In the genomic region with DNA sequence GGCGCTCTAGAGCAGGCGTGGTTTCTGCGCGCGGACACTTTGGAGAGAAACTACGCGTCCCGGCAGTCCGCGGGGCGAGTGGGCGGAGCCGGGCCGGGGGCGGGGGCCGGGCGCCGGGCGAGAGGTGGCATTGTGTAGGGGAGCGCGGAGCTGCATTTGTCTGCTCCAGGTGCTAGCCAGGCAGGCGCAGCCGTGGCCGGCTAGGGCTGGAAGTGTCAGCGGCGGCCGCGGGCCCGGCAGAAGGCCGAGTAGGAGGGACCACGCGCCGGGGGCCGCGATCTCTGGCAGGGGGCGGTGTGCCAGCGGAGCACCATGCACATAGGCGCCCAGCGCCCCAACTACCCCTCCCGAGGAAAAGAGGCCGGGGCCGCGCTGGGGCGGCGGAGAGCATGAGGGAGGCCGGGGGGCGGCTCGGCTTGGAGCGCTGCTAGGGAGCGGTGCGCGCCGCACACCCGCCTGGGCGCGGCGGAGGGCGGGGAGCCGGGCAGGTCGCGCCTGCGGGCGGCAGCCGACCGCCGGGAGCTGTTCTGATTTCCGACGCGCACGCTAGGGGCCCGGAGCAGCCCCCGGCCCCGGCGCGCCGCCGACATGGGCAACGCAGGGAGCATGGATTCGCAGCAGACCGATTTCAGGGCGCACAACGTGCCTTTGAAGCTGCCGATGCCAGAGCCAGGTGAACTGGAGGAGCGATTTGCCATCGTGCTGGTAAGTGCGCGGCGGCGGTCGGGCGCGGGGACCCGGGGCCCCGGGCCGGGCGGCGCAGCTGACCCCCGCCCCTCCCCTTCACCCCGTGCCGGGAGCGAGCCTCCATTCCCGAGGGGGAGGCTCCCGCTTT, we compare ENCODE assay signal across 8 cellular contexts. TPM values are rescaled to one million over a fixed set of nuclear protein-coding genes. Genes with fewer than 3 reads are reported as not detected.
DNase-seq lines count a peak whose midpoint lies in the region; ATAC-seq and TF ChIP-seq lines count a peak whose summit lies in the region.

FMNL2 (plus strand) TSS at position 159 of the 835 bp plus-strand sequence.

- H3K79me2 ChIP-seq in GM23338 (replicated peaks; ENCODE audit: insufficient read depth), result peaks cover 41% of the 10 kb centered on the region
- peaks cover 6% of the 10 kb centered on the region; the same call in 1 of the 2 replicates for H3K79me2 ChIP-seq in KMS-11 (ENCODE audit: insufficient read depth, low read depth)

- H3F3A ChIP-seq in GM23338 (replicated peaks; ENCODE audit: low read depth), result no peaks in the 10 kb centered on the region

- H3K9me2 ChIP-seq in GM23338 (ENCODE audit: insufficient read depth), result no peaks in the 10 kb centered on the region

- peaks cover 4% of the 10 kb centered on the region; the same call in 1 of the 2 replicates for H3K27me3 ChIP-seq in GM23338 (ENCODE audit: insufficient read depth)
- no peaks in the 10 kb centered on the region for H3K27me3 ChIP-seq in KMS-11 (ENCODE audit: insufficient read depth, low read depth)
- H3K27me3 ChIP-seq in RWPE2 (ENCODE audit: insufficient read depth, poor library complexity, severe bottlenecking), result no peaks in the 10 kb centered on the region

- peaks cover 9% of the 10 kb centered on the region for H3K27me3 Mint-ChIP-seq in GM23338 (ENCODE audit: insufficient read depth, low read depth, poor library complexity)

- H3K27ac Mint-ChIP-seq in GM23338, result no peak within 1 kb of the TSS

- POLR2A ChIA-PET in GM10248 (lab: Yijun Ruan, JAX), result interaction anchor here (0.9 to 1.2 kb wide), 2 partner anchors 32 to 64 kb away, joined by 3 read pairs; no protein-coding TSS in a partner anchor

- TF ChIP-seq CTCF in GM10248 (IDR thresholded peaks at IDR 0.05; ENCODE audit: control extremely low read depth, extremely low read depth, low read depth, missing control alignments), result no peak
- TF ChIP-seq CTCF in GM23338 (conservative IDR thresholded peaks at IDR 0.05; ENCODE audit: low read depth in 2 of 2), result no peak; a peak in 1 of 4 replicates
- TF ChIP-seq CTCF in KMS-11 (conservative IDR thresholded peaks at IDR 0.05; ENCODE audit: low read depth, low read length), result no peak
- peak; percentile 16 for TF ChIP-seq CTCF in RWPE2 (IDR thresholded peaks at IDR 0.05; ENCODE audit: poor library complexity, severe bottlenecking)

- H3K4me1 ChIP-seq in GM23338 (ENCODE audit: insufficient read depth), result peaks cover 28% of the 10 kb centered on the region
- H3K4me1 ChIP-seq in KMS-11 (ENCODE audit: low read depth, poor library complexity, severe bottlenecking), result peaks cover 15% of the 10 kb centered on the region
- H3K4me1 ChIP-seq in RWPE2 (ENCODE audit: insufficient read depth, poor library complexity, severe bottlenecking), result peaks cover 14% of the 10 kb centered on the region

- DNase-seq in GM10248 (ENCODE audit: extremely low spot score) (peak; percentile 84), GM23338 (ENCODE audit: low spot score) (peak; percentile 95), RWPE2 (ENCODE audit: low spot score) (peak; percentile 78), anterior cingulate cortex (lab: John Stamatoyannopoulos, UW) (peak; percentile 38 to 94 (median 85)), left ventricle myocardium superior (peak; percentile 90), pons (ENCODE audit: low spot score) (peak; percentile 88)
- no peak for DNase-seq in central memory CD4-positive, alpha-beta T cell

- H3K4me3 ChIP-seq in GM23338 (peak within 1 kb of the TSS; percentile 69), KMS-11 (IDR thresholded peaks at IDR 0.05; ENCODE audit: insufficient read depth, low read depth, low read length) (peak within 1 kb of the TSS; percentile 87), RWPE2 (ENCODE audit: severe bottlenecking) (peak within 1 kb of the TSS; percentile 78)

- CTCF ChIA-PET in GM10248 (lab: Yijun Ruan, JAX), result interaction anchor here (1.0 to 1.7 kb wide), 5 partner anchors 15 to 301 kb away, joined by 3 to 5 read pairs (median 4); no protein-coding TSS in a partner anchor

- H3K4me3 Mint-ChIP-seq in GM23338, result peak within 1 kb of the TSS; percentile 90

- H2AFZ ChIP-seq in GM23338 (peak within 1 kb of the TSS; percentile 92), KMS-11 (ENCODE audit: low read depth) (peak within 1 kb of the TSS; percentile 75)

- H3K36me3 ChIP-seq in GM23338 (ENCODE audit: insufficient read depth) (no peaks in the 10 kb centered on the region), KMS-11 (ENCODE audit: insufficient read depth) (no peaks in the 10 kb centered on the region), RWPE2 (ENCODE audit: low read depth) (no peaks in the 10 kb centered on the region)

- no peaks in the 10 kb centered on the region for H3K9me3 ChIP-seq in RWPE2 (ENCODE audit: severe bottlenecking)

- peaks cover 30% of the 10 kb centered on the region for H3K4me1 Mint-ChIP-seq in GM23338

- no peaks in the 10 kb centered on the region for H3K36me3 Mint-ChIP-seq in GM23338 (ENCODE audit: low read depth)

- intact Hi-C loops in left ventricle myocardium superior (cut with micrococcal nuclease), result no loop called here

- H3K9ac ChIP-seq in KMS-11, result peak within 1 kb of the TSS; percentile 79

- H4K20me1 ChIP-seq in GM23338 (replicated peaks; ENCODE audit: insufficient read depth), result peaks cover 32% of the 10 kb centered on the region
- no peaks in the 10 kb centered on the region; the same call in none of the 2 replicates for H4K20me1 ChIP-seq in KMS-11 (ENCODE audit: insufficient read depth)

- peak within 1 kb of the TSS; percentile 57 for H3K27ac ChIP-seq in GM23338 (ENCODE audit: low read depth)
- no peak within 1 kb of the TSS for H3K27ac ChIP-seq in KMS-11
- H3K27ac ChIP-seq in RWPE2 (ENCODE audit: poor library complexity, severe bottlenecking), result peak within 1 kb of the TSS; percentile 68

- H3K9me3 Mint-ChIP-seq in GM23338, result no peaks in the 10 kb centered on the region

- peak; percentile 85 for ATAC-seq in GM23338
- peak; percentile 84 for ATAC-seq in RWPE2 (ENCODE audit: low read depth)
- peak; percentile 96 for ATAC-seq in left ventricle myocardium superior

- H3K4me2 ChIP-seq in GM23338 (peak within 1 kb of the TSS; percentile 82), KMS-11 (peak within 1 kb of the TSS; percentile 70)

TF ChIP-seq in GM23338, 12 proteins besides CTCF, POLR2A, EP300 and RAD21 (continues in another document):
- TF ChIP-seq NANOG (IDR thresholded peaks at IDR 0.05; ENCODE audit: borderline replicate concordance), result no peak
- TF ChIP-seq, protein P1, sequence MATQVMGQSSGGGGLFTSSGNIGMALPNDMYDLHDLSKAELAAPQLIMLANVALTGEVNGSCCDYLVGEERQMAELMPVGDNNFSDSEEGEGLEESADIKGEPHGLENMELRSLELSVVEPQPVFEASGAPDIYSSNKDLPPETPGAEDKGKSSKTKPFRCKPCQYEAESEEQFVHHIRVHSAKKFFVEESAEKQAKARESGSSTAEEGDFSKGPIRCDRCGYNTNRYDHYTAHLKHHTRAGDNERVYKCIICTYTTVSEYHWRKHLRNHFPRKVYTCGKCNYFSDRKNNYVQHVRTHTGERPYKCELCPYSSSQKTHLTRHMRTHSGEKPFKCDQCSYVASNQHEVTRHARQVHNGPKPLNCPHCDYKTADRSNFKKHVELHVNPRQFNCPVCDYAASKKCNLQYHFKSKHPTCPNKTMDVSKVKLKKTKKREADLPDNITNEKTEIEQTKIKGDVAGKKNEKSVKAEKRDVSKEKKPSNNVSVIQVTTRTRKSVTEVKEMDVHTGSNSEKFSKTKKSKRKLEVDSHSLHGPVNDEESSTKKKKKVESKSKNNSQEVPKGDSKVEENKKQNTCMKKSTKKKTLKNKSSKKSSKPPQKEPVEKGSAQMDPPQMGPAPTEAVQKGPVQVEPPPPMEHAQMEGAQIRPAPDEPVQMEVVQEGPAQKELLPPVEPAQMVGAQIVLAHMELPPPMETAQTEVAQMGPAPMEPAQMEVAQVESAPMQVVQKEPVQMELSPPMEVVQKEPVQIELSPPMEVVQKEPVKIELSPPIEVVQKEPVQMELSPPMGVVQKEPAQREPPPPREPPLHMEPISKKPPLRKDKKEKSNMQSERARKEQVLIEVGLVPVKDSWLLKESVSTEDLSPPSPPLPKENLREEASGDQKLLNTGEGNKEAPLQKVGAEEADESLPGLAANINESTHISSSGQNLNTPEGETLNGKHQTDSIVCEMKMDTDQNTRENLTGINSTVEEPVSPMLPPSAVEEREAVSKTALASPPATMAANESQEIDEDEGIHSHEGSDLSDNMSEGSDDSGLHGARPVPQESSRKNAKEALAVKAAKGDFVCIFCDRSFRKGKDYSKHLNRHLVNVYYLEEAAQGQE (IDR thresholded peaks at IDR 0.05; ENCODE audit: unreplicated experiment), result no peak
- no peak for TF ChIP-seq STAT1 (IDR thresholded peaks at IDR 0.05; ENCODE audit: unreplicated experiment)
- peak; percentile 90 for TF ChIP-seq CREB1 (CRISPR knock-in tag; IDR thresholded peaks at IDR 0.05; ENCODE audit: low read depth)
- TF ChIP-seq ZNF114 (CRISPR knock-in tag; IDR thresholded peaks at IDR 0.05), result no peak
- no peak for TF ChIP-seq EZH2 (IDR thresholded peaks at IDR 0.05; ENCODE audit: low read depth, unreplicated experiment)
- TF ChIP-seq JUNB (IDR thresholded peaks at IDR 0.05; ENCODE audit: unreplicated experiment), result no peak

RNA-seq across cellular contexts. Expression of gene FMNL2, which starts in this region (rescaled TPM):
- total RNA-seq in GM23338 (2014; rRNA removed; shearing (Covaris generic)), result 43.0 and 45.4 TPM in 2 replicates
- 14.5 and 16.5 TPM in 2 replicates for polyA plus RNA-seq in GM23338 (2016; fragmentation: Nextera tagmentation; extraction: Ambion mirVana)
- 6.4 TPM for total RNA-seq in left ventricle myocardium superior
